17 cellular contexts compared by ENCODE assay signal in the genomic region with DNA sequence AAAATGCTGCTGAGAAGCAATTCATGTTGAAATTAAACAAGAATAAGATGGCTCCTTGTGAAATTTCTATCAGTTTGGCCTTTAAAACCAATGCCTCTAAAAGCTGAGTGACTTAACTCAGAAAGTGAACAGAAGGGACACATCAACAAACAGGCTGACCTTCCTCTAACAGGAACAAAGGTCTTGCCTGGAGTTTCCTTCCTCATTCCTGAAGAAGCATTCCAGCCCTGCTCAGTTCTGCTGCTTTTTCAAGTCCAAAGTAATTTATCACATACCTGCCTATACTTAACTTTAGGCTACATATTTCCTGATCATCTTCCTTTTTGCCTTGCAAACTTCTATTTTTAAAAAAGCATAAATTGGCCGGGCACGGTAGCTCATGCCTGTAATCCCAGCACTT. TPM values are rescaled to one million over a fixed set of nuclear protein-coding genes. Genes with fewer than 3 reads are reported as not detected.
DNase-seq lines count a peak whose midpoint lies in the region; ATAC-seq and TF ChIP-seq lines count a peak whose summit lies in the region.
"Had no signal": no experiment of that assay in that cellular context is flagged by ENCODE, and none has a peak within 500 bp of the region (broad histone marks: within the 10 kb centered on the region; RNA-seq: fewer than 3 reads in every experiment).

No MANE protein-coding gene starts in this region.

- H3K4me2 ChIP-seq in trophoblast cell (ENCODE audit: low read length) = no peak overlapping the region

- no peaks in the 10 kb centered on the region for H3K9me3 ChIP-seq in body of pancreas
- no peaks in the 10 kb centered on the region for H3K9me3 ChIP-seq in left lung
- H3K9me3 ChIP-seq in trophoblast cell (ENCODE audit: insufficient read depth, low read depth, low read length) = no peaks in the 10 kb centered on the region
- no peaks in the 10 kb centered on the region for H3K9me3 ChIP-seq in Peyer's patch

- H3K27ac ChIP-seq in body of pancreas (peak overlapping the region in 2 of 4 donors; percentile 47 to 56), left lung (no peak overlapping the region), trophoblast cell (ENCODE audit: low read depth, low read length) (peak overlapping the region; percentile 1), Peyer's patch (no peak overlapping the region)

- H3K36me3 Mint-ChIP-seq in Calu3 (ENCODE audit: insufficient read depth, unreplicated experiment) = no peaks in the 10 kb centered on the region
- no peaks in the 10 kb centered on the region for H3K36me3 Mint-ChIP-seq in activated CD8-positive, alpha-beta memory T cell treated with anti-CD3 and anti-CD28 coated beads, Interleukin-2, amount 10 ng/mL, durations not matched to agents 7 days and 5 days
- H3K36me3 Mint-ChIP-seq: CD14-positive monocyte had no signal

- H3K4me1 ChIP-seq in body of pancreas (no peaks in the 10 kb centered on the region), left lung (peaks cover 0 to 10% of the 10 kb centered on the region in 2 donors), trophoblast cell (ENCODE audit: control insufficient read depth in 1 of 2, insufficient read depth in 2 of 2, low read length in 2 of 2) (no peaks in the 10 kb centered on the region), Peyer's patch (no peaks in the 10 kb centered on the region)

- no peak overlapping the region for H3K27ac Mint-ChIP-seq in Calu3 (ENCODE audit: unreplicated experiment)
- H3K27ac Mint-ChIP-seq in activated CD8-positive, alpha-beta memory T cell treated with anti-CD3 and anti-CD28 coated beads, Interleukin-2, amount 10 ng/mL, durations not matched to agents 7 days and 5 days = no peak overlapping the region
- H3K27ac Mint-ChIP-seq: CD14-positive monocyte had no signal

- ATAC-seq in body of pancreas (peak; percentile 75), left lung (peak; percentile 88), GM18870 (IDR thresholded peaks at IDR 0.05; ENCODE audit: unreplicated experiment) (no peak)
- no peak for ATAC-seq in activated CD8-positive, alpha-beta memory T cell treated with anti-CD3 and anti-CD28 coated beads, Interleukin-2, amount 10 ng/mL, durations not matched to agents 7 days and 5 days
- ATAC-seq: GM12878, HCT116, PC-3, Right ventricle myocardium inferior had no signal

- CTCF ChIA-PET in Calu3 (lab: Charles Lee) = interaction anchor here (0.6 to 1.9 kb wide), 3 partner anchors 12 to 244 kb away, joined by 3 to 7 read pairs (median 4); a partner anchor contains a TSS
- CTCF ChIA-PET in activated CD8-positive, alpha-beta memory T cell treated with anti-CD3 and anti-CD28 coated beads, Interleukin-2, amount 10 ng/mL, durations not matched to agents 7 days and 5 days (lab: Charles Lee) = no interaction called here

- peaks cover 5% of the 10 kb centered on the region for H3K9me3 Mint-ChIP-seq in Calu3 (ENCODE audit: low read depth, unreplicated experiment)
- no peaks in the 10 kb centered on the region for H3K9me3 Mint-ChIP-seq in activated CD8-positive, alpha-beta memory T cell treated with anti-CD3 and anti-CD28 coated beads, Interleukin-2, amount 10 ng/mL, durations not matched to agents 7 days and 5 days (ENCODE audit: low read depth)

- no peaks in the 10 kb centered on the region for H3K79me2 ChIP-seq in trophoblast cell (ENCODE audit: control insufficient read depth, insufficient read depth, low read length, poor library complexity)

- TF ChIP-seq POLR2A in body of pancreas (IDR thresholded peaks at IDR 0.05) (no peak), Peyer's patch (IDR thresholded peaks at IDR 0.05) (no peak)

- H2BK120ac ChIP-seq in trophoblast cell (ENCODE audit: insufficient read depth, low read length, poor library complexity) = no peak overlapping the region

- no peaks in the 10 kb centered on the region for H3K4me1 Mint-ChIP-seq in Calu3 (ENCODE audit: low read depth, unreplicated experiment)
- no peaks in the 10 kb centered on the region for H3K4me1 Mint-ChIP-seq in activated CD8-positive, alpha-beta memory T cell treated with anti-CD3 and anti-CD28 coated beads, Interleukin-2, amount 10 ng/mL, durations not matched to agents 7 days and 5 days

- H3K18ac ChIP-seq in trophoblast cell (ENCODE audit: low read length) = no peak overlapping the region

- H2BK12ac ChIP-seq in trophoblast cell (ENCODE audit: low read length) = no peak overlapping the region

- no peak overlapping the region for H4K8ac ChIP-seq in trophoblast cell (ENCODE audit: low read depth, low read length)

- no peak overlapping the region for H3K4me3 Mint-ChIP-seq in Calu3 (ENCODE audit: low read depth, unreplicated experiment)
- H3K4me3 Mint-ChIP-seq in activated CD8-positive, alpha-beta memory T cell treated with anti-CD3 and anti-CD28 coated beads, Interleukin-2, amount 10 ng/mL, durations not matched to agents 7 days and 5 days = no peak overlapping the region
- H3K4me3 Mint-ChIP-seq: CD14-positive monocyte had no signal

- BruUV-seq in Calu3 (replicated peaks; lab: Mats Ljungman, UMichigan) = no TSS peak

- DNase-seq in Calu3 = peak; percentile 29
- peak in 1 of 4 donors; percentile 18 for DNase-seq in body of pancreas
- no peak for DNase-seq in left lung
- DNase-seq in trophoblast cell = peak; percentile 30 to 67
- no peak for DNase-seq in activated CD8-positive, alpha-beta memory T cell treated with anti-CD3 and anti-CD28 coated beads, Interleukin-2, amount 10 ng/mL, durations not matched to agents 7 days and 5 days
- DNase-seq in mesenteric fat pad (ENCODE audit: low spot score) = no peak
- DNase-seq in Peyer's patch = no peak
- DNase-seq: MM.1S, NCI-H1105, NCI-H1694 treated with DMSO at 0.1 percent for 48 hours, NCI-H446, PC-3 had no signal

- H2BK5ac ChIP-seq in trophoblast cell (ENCODE audit: low read depth, low read length, poor library complexity) = no peak overlapping the region

- H3K4me3 ChIP-seq in body of pancreas = no peak overlapping the region
- H3K4me3 ChIP-seq in left lung = no peak overlapping the region
- no peak overlapping the region for H3K4me3 ChIP-seq in trophoblast cell (ENCODE audit: low read depth, low read length)
- no peak overlapping the region for H3K4me3 ChIP-seq in Peyer's patch
- H3K4me3 ChIP-seq: GM12878 had no signal

- no peak overlapping the region for H2AFZ ChIP-seq in trophoblast cell (ENCODE audit: insufficient read depth, low read length, poor library complexity)

- no peak overlapping the region for H3K4ac ChIP-seq in trophoblast cell (ENCODE audit: low read depth, low read length)

- H3K36me3 ChIP-seq in body of pancreas (replicated peaks in 1 of 2; ENCODE audit: insufficient read depth in 1 of 2, low read depth in 2 of 2) (no peaks in the 10 kb centered on the region), left lung (no peaks in the 10 kb centered on the region), trophoblast cell (ENCODE audit: control insufficient read depth in 1 of 2, insufficient read depth in 2 of 2, low read length in 2 of 2) (no peaks in the 10 kb centered on the region), Peyer's patch (no peaks in the 10 kb centered on the region)

- intact Hi-C loops in Calu3 (cut with micrococcal nuclease; ENCODE audit: unreplicated experiment) = no loop called here
- intact Hi-C loops in body of pancreas (cut with DNase I) = no loop called here
- intact Hi-C loops in left lung (cut with DNase I) = no loop called here

- no peaks in the 10 kb centered on the region for H3K27me3 Mint-ChIP-seq in Calu3 (ENCODE audit: unreplicated experiment)
- H3K27me3 Mint-ChIP-seq in activated CD8-positive, alpha-beta memory T cell treated with anti-CD3 and anti-CD28 coated beads, Interleukin-2, amount 10 ng/mL, durations not matched to agents 7 days and 5 days = peaks cover 9% of the 10 kb centered on the region

- H3K14ac ChIP-seq in trophoblast cell (ENCODE audit: low read length) = no peak overlapping the region

- TF ChIP-seq CTCF in Calu3 (IDR thresholded peaks at IDR 0.05; ENCODE audit: unreplicated experiment) = no peak
- no peak for TF ChIP-seq CTCF in body of pancreas (IDR thresholded peaks at IDR 0.05)
- TF ChIP-seq CTCF in left lung (IDR thresholded peaks at IDR 0.05) = no peak
- TF ChIP-seq CTCF in Peyer's patch (IDR thresholded peaks at IDR 0.05) = no peak

- H2AK5ac ChIP-seq in trophoblast cell (ENCODE audit: low read length) = no peak overlapping the region

- no peak overlapping the region for H4K91ac ChIP-seq in trophoblast cell (ENCODE audit: low read depth, low read length)

- 52% methylated on average over 2 of the region's 2 CpGs for WGBS in body of pancreas, 2 donors
- no CpG with 5 or more reads among the region's 2 CpGs for WGBS in trophoblast cell (ENCODE audit: extremely low coverage, insufficient coverage, insufficient read length)

- no peak overlapping the region for H3K9ac ChIP-seq in trophoblast cell (ENCODE audit: low read length)

- H3K23ac ChIP-seq in trophoblast cell (ENCODE audit: low read length) = no peak overlapping the region

- H3K79me1 ChIP-seq in trophoblast cell (ENCODE audit: low read length) = no peaks in the 10 kb centered on the region

- H3K27me3 ChIP-seq in body of pancreas = no peaks in the 10 kb centered on the region
- H3K27me3 ChIP-seq in left lung = no peaks in the 10 kb centered on the region
- no peaks in the 10 kb centered on the region for H3K27me3 ChIP-seq in trophoblast cell (ENCODE audit: insufficient read depth, low read length)
- H3K27me3 ChIP-seq in Peyer's patch = no peaks in the 10 kb centered on the region

- no peak overlapping the region for H4K12ac ChIP-seq in trophoblast cell (ENCODE audit: low read depth, low read length)

RNA-seq across cellular contexts. Expression of a gene that starts 14.1 kb away (rescaled TPM):
- total RNA-seq in Calu3 (2022) (22.3 and 23.8 TPM in 2 replicates), body of pancreas (10 to 100 TPM; 13.7 to 15.5 TPM), left lung (10 to 100 TPM; 31.3 to 45.0 TPM), mesenteric fat pad (12.9 TPM), Peyer's patch (10 to 100 TPM; 19.9 to 38.7 (median 21.2) TPM)
- polyA plus RNA-seq in trophoblast cell (2013) = 43.4 and 50.7 TPM in 2 replicates
- 10 to 100 TPM; 17.9 to 29.3 TPM for total RNA-seq in activated CD8-positive, alpha-beta memory T cell treated with anti-CD3 and anti-CD28 coated beads, Interleukin-2, amount 10 ng/mL, durations not matched to agents 7 days and 5 days

RNA-seq across cellular contexts. Expression of a gene that starts 14.1 kb away (rescaled TPM):
- 38.9 and 43.1 TPM in 2 replicates for total RNA-seq in Calu3 (2022)
- 1 to 10 TPM; 2.0 to 2.6 TPM for total RNA-seq in body of pancreas
- 10 to 100 TPM in 1 of 2 donors, 1 to 10 TPM in 1; 9.9 to 10.6 TPM for total RNA-seq in left lung
- polyA plus RNA-seq in trophoblast cell (2013) = 24.4 and 24.5 TPM in 2 replicates
- total RNA-seq in activated CD8-positive, alpha-beta memory T cell treated with anti-CD3 and anti-CD28 coated beads, Interleukin-2, amount 10 ng/mL, durations not matched to agents 7 days and 5 days = 10 to 100 TPM; 55.4 to 57.4 TPM
- 3.7 TPM for total RNA-seq in mesenteric fat pad
- total RNA-seq in Peyer's patch = 10 to 100 TPM in 2 of 4 donors, 1 to 10 TPM in 2; 8.5 to 10.7 (median 10.0) TPM

Comparison
In these comparisons a context has a peak if more than half of its experiments do, and no peak if none do; other contexts are left out.
1. DNase-seq: peak in Calu3 (single experiment) and trophoblast cell (2 of 2); none in left lung (0 of 2), activated CD8-positive, alpha-beta memory T cell treated with anti-CD3 and anti-CD28 coated beads, Interleukin-2, amount 10 ng/mL, durations not matched to agents 7 days and 5 days (single experiment), mesenteric fat pad (single experiment) and Peyer's patch (0 of 3).
2. ATAC-seq: peak in body of pancreas (single experiment) and left lung (single experiment); none in GM18870 (single experiment) and activated CD8-positive, alpha-beta memory T cell treated with anti-CD3 and anti-CD28 coated beads, Interleukin-2, amount 10 ng/mL, durations not matched to agents 7 days and 5 days (single experiment).